Comparison of ENCODE assay signal across 10 cellular contexts in genomic region chr3:124845406-124845805, GRCh38. TPM values are rescaled to one million over a fixed set of nuclear protein-coding genes. Genes with fewer than 3 reads are reported as not detected.
DNase-seq lines count a peak whose midpoint lies in the region; ATAC-seq and TF ChIP-seq lines count a peak whose summit lies in the region.
"Had no signal": no experiment of that assay in that cellular context is flagged by ENCODE, and none has a peak within 500 bp of the region (broad histone marks: within the 10 kb centered on the region; RNA-seq: fewer than 3 reads in every experiment).

No MANE protein-coding gene starts in this region.

- 38 to 42% methylated on average over 5 of the region's 5 CpGs for WGBS in esophagus squamous epithelium, 2 donors

- CTCF ChIA-PET in Panc1 (lab: Charles Lee), result interaction anchor here (2.1 kb wide), 1 partner anchor 56 kb away, joined by 8 read pairs; no protein-coding TSS in a partner anchor

- no peaks in the 10 kb centered on the region for H3K9me2 ChIP-seq in MM.1S (replicated peaks; ENCODE audit: insufficient read depth, low read length)

- TF ChIP-seq CTCF in Panc1 (IDR thresholded peaks at IDR 0.05) (no peak), esophagus squamous epithelium (IDR thresholded peaks at IDR 0.05) (no peak), omental fat pad (IDR thresholded peaks at IDR 0.05) (no peak), MM.1S (IDR thresholded peaks at IDR 0.05; ENCODE audit: low read length) (no peak)

- ATAC-seq in Panc1 (peak; percentile 58), omental fat pad (ENCODE audit: low FRiP score) (peak; percentile 91), HG03097 (IDR thresholded peaks at IDR 0.05; ENCODE audit: low FRiP score, unreplicated experiment) (no peak), GM18519 (IDR thresholded peaks at IDR 0.05; ENCODE audit: low FRiP score, unreplicated experiment) (no peak)

- H3K9me3 ChIP-seq in Panc1 (ENCODE audit: control insufficient read depth, insufficient read depth, low read depth, low read length) (no peaks in the 10 kb centered on the region), esophagus squamous epithelium (no peaks in the 10 kb centered on the region), MM.1S (replicated peaks; ENCODE audit: insufficient read depth, low read length) (no peaks in the 10 kb centered on the region)

- POLR2A ChIA-PET in Panc1 (lab: Charles Lee), result no interaction called here

- H3K27ac ChIP-seq in ACC112 (ENCODE audit: low read depth, low read length) (peak overlapping the region; percentile 77), Panc1 (ENCODE audit: low read length) (peak overlapping the region; percentile 68), esophagus squamous epithelium (peak overlapping the region; percentile 81 to 93 (median 90)), MM.1S (ENCODE audit: low read length) (no peak overlapping the region)

- intact Hi-C loops in Panc1 (cut with micrococcal nuclease; ENCODE audit: unreplicated experiment), result no loop called here
- intact Hi-C loops in esophagus squamous epithelium (cut with DNase I), result no loop called here

- H4K20me1 ChIP-seq in MM.1S (ENCODE audit: insufficient read depth, low read length), result no peaks in the 10 kb centered on the region

- BruUV-seq in Panc1 (replicated peaks; lab: Mats Ljungman, UMichigan), result no TSS peak

- H3K79me2 ChIP-seq in ACC112 (ENCODE audit: control insufficient read depth, insufficient read depth, low read length, unreplicated experiment) (peaks cover 10% of the 10 kb centered on the region), MM.1S (ENCODE audit: low read length) (no peaks in the 10 kb centered on the region)

- no peak overlapping the region for H3K9ac ChIP-seq in MM.1S (ENCODE audit: low read length)

- TF ChIP-seq POLR2A in esophagus squamous epithelium (IDR thresholded peaks at IDR 0.05), result no peak

- peak overlapping the region; percentile 61 for H2AFZ ChIP-seq in ACC112 (ENCODE audit: low read length, unreplicated experiment)
- no peak overlapping the region for H2AFZ ChIP-seq in MM.1S (ENCODE audit: low read length)

- DNase-seq in Panc1 (ENCODE audit: low read depth, low spot score) (peak; percentile 63), esophagus squamous epithelium (lab: John Stamatoyannopoulos, UW) (no peak), omental fat pad (ENCODE audit: low spot score) (no peak), H7 (no peak), MM.1S (no peak)
- DNase-seq: effector CD4-positive, alpha-beta T cell had no signal

- in situ Hi-C loops in Panc1 (cut with HindIII; ENCODE audit: low pct_unique_long_range_greater_than_20kb, low sequenced_read_pairs), result no loop called here

- H3K27me3 ChIP-seq in ACC112 (ENCODE audit: insufficient read depth, low read length), result no peaks in the 10 kb centered on the region
- H3K27me3 ChIP-seq in Panc1 (ENCODE audit: control insufficient read depth, insufficient read depth, low read length), result no peaks in the 10 kb centered on the region
- no peaks in the 10 kb centered on the region for H3K27me3 ChIP-seq in esophagus squamous epithelium
- no peaks in the 10 kb centered on the region for H3K27me3 ChIP-seq in H7 (ENCODE audit: control insufficient read depth, insufficient read depth, low read length)
- no peaks in the 10 kb centered on the region for H3K27me3 ChIP-seq in MM.1S (replicated peaks; ENCODE audit: insufficient read depth, low read length)

- H3K4me1 ChIP-seq in ACC112 (ENCODE audit: control insufficient read depth, insufficient read depth, low read length, unreplicated experiment), result peaks cover 28% of the 10 kb centered on the region
- peaks cover 9% of the 10 kb centered on the region for H3K4me1 ChIP-seq in Panc1 (ENCODE audit: control insufficient read depth, insufficient read depth, low read length)
- H3K4me1 ChIP-seq in esophagus squamous epithelium, result peaks cover 16 to 59% (median 29%) of the 10 kb centered on the region in 3 donors
- H3K4me1 ChIP-seq in MM.1S (ENCODE audit: low read length), result no peaks in the 10 kb centered on the region

- H3K36me3 ChIP-seq in ACC112 (ENCODE audit: insufficient read depth, low read length) (peaks cover 19% of the 10 kb centered on the region), Panc1 (ENCODE audit: control insufficient read depth, insufficient read depth, low read length) (peaks cover 6% of the 10 kb centered on the region; the same call in 1 of the 2 replicates), esophagus squamous epithelium (peaks cover 0 to 65% (median 9%) of the 10 kb centered on the region in 3 donors), H7 (replicated peaks; ENCODE audit: control insufficient read depth, insufficient read depth, low read length) (peaks cover 35% of the 10 kb centered on the region), MM.1S (replicated peaks; ENCODE audit: insufficient read depth, low read length) (no peaks in the 10 kb centered on the region)

- H3K4me3 ChIP-seq in ACC112 (ENCODE audit: low read depth, low read length) (no peak overlapping the region), Panc1 (ENCODE audit: low read depth in 2 of 2, low read length in 2 of 2) (no peak overlapping the region), esophagus squamous epithelium (no peak overlapping the region), H7 (ENCODE audit: insufficient read depth, low read depth, low read length) (no peak overlapping the region), MM.1S (ENCODE audit: low read length) (no peak overlapping the region)

- no peaks in the 10 kb centered on the region for H3F3A ChIP-seq in MM.1S (ENCODE audit: insufficient read depth, low read length)

- no peak overlapping the region for H3K4me2 ChIP-seq in MM.1S (ENCODE audit: low read depth, low read length)

RNA-seq across cellular contexts. Expression of gene ITGB5, which starts 41.8 kb away (rescaled TPM):
- total RNA-seq in Panc1 (2021; ENCODE audit: unreplicated experiment) (446 TPM), esophagus squamous epithelium (100 to 1,000 TPM in 1 of 4 donors, 10 to 100 TPM in 3; 68.4 to 114 (median 79.7) TPM), omental fat pad (100 to 1,000 TPM; 155 to 452 (median 234) TPM)
- polyA plus RNA-seq in Panc1 (2012; ENCODE audit: insufficient read length), result 777 TPM
- total RNA-seq in H7 (2014; rRNA removed; shearing (Covaris generic)), result 377 and 459 TPM in 2 replicates
- total RNA-seq: T-helper 2 cell treated with Interferon-gamma antibody and Interleukin-4, amounts not matched to agents 100 ng/mL and 5 ng/mL, for 36 hours had no signal

Comparison
In these comparisons a context has a peak if more than half of its experiments do, and no peak if none do; other contexts are left out.
1. ATAC-seq: peak in Panc1 (single experiment) and omental fat pad (single experiment); none in HG03097 (single experiment) and GM18519 (single experiment).